Comparison of ENCODE assay signal across 3 cellular contexts in genomic region chr5:142264084-142264483, GRCh38.
DNase-seq lines count a peak whose midpoint lies in the region; ATAC-seq, FAIRE-seq and TF ChIP-seq lines count a peak whose summit lies in the region.
"Not testable (repeated sequence)": the region's sequence is repeated elsewhere in the genome, so short reads cannot be mapped to it uniquely, and the experiment has no call there.

No MANE protein-coding gene starts in this region.

- 66% methylated on average over 3 of the region's 4 CpGs for WGBS in K562 (ENCODE audit: insufficient coverage, low coverage, missing lambda C conversion rate)

- H3K36me3 ChIP-seq in HEK293 (ENCODE audit: control insufficient read depth in 2 of 2, insufficient read depth in 1 of 2, low read length in 2 of 2); K562 (ENCODE audit: control insufficient read depth, insufficient read depth, low read length): not testable (repeated sequence)

- not testable (repeated sequence) for H3K4me2 ChIP-seq in K562 (ENCODE audit: insufficient read depth, low read length)

- H3K4me1 ChIP-seq in HEK293 (ENCODE audit: control insufficient read depth, insufficient read depth, low read length); K562 (replicated peaks in 1 of 2; ENCODE audit: control insufficient read depth in 2 of 2, insufficient read depth in 2 of 2, low read length in 2 of 2): not testable (repeated sequence)

- not testable (repeated sequence) for TF ChIP-seq EP300 in K562 (IDR thresholded peaks at IDR 0.05; ENCODE audit: low read length)

- H3K9ac ChIP-seq in K562 (ENCODE audit: insufficient read depth in 1 of 2, low read depth in 2 of 2, low read length in 2 of 2): not testable (repeated sequence)

- not testable (repeated sequence) for TF ChIP-seq CTCF in HEK293 (tag by site-specific recombination; IDR thresholded peaks at IDR 0.05); K562 (IDR thresholded peaks at IDR 0.05 in 2 of 3, conservative IDR thresholded peaks at IDR 0.05 in 1 of 3; ENCODE audit: insufficient read depth in 2 of 3, low read depth in 1 of 3, low read length in 3 of 3)

- intact Hi-C loops in K562 (cut with micrococcal nuclease): not testable (repeated sequence)

- not testable (repeated sequence) for H3K79me2 ChIP-seq in K562 (ENCODE audit: control insufficient read depth, insufficient read depth, low read length)

- in situ Hi-C loops in K562 (cut with MboI): not testable (repeated sequence)

- H3K4me3 ChIP-seq in HEK293 (ENCODE audit: low read depth, low read length); K562: not testable (repeated sequence)

- H3K9me1 ChIP-seq in K562 (ENCODE audit: control insufficient read depth, insufficient read depth, low read length): not testable (repeated sequence)

- not testable (repeated sequence) for H3K27me3 ChIP-seq in K562 (ENCODE audit: control insufficient read depth in 2 of 2, insufficient read depth in 2 of 2, low read length in 2 of 2)

- H3K27ac ChIP-seq in HEK293 (ENCODE audit: extremely low read depth, low read depth, low read length); K562 (ENCODE audit: extremely low read depth, low read depth, low read length): not testable (repeated sequence)

- POLR2A ChIA-PET in HEK293 (lab: Yijun Ruan, JAX): not testable (repeated sequence)
- POLR2A ChIA-PET in K562 (lab: Yijun Ruan, JAX): interaction anchor here (0.6 to 1.2 kb wide), 2 partner anchors 30 to 42 kb away, joined by 3 read pairs; no protein-coding TSS in a partner anchor

- not testable (repeated sequence) for TF ChIP-seq POLR2A in K562 (conservative IDR thresholded peaks at IDR 0.05)

- not testable (repeated sequence) for BruUV-seq in K562 (replicated peaks; lab: Mats Ljungman, UMichigan)

- not testable (repeated sequence) for H4K20me1 ChIP-seq in K562 (replicated peaks; ENCODE audit: control insufficient read depth, insufficient read depth, low read length)

- H2AFZ ChIP-seq in K562 (ENCODE audit: low read depth, low read length): not testable (repeated sequence)

- not testable (repeated sequence) for ATAC-seq in K562

- DNase-seq in K562 (ENCODE audit: extremely low read depth in 1 of 4, low spot score in 3 of 4): not testable (repeated sequence)
- DNase-seq in mesenteric fat pad (ENCODE audit: low spot score): peak; percentile 14

- CTCF ChIA-PET in HEK293 (lab: Yijun Ruan, JAX); K562 (lab: Yijun Ruan, JAX; ENCODE audit: low intra/inter-chr PET ratio): not testable (repeated sequence)

- FAIRE-seq in K562 (lab: Jason Lieb, UNC): not testable (repeated sequence)

- not testable (repeated sequence) for H3K9me3 ChIP-seq in HEK293 (ENCODE audit: control insufficient read depth, insufficient read depth, low read depth, low read length); K562 (replicated peaks; ENCODE audit: control insufficient read depth, insufficient read depth, low read depth, low read length)

- TF ChIP-seq RAD21 in K562 (CRISPR knock-in tag; conservative IDR thresholded peaks at IDR 0.05 in 1 of 2, IDR thresholded peaks at IDR 0.05 in 1 of 2): not testable (repeated sequence)

TF ChIP-seq in HEK293, 187 proteins besides CTCF, POLR2A, EP300 and RAD21:
- peak; percentile 94 for TF ChIP-seq ZNF146 (tag by site-specific recombination; IDR thresholded peaks at IDR 0.05)

TF ChIP-seq in K562, 482 proteins besides CTCF, POLR2A, EP300 and RAD21:
- TF ChIP-seq ZNF146 (CRISPR knock-in tag; IDR thresholded peaks at IDR 0.05; ENCODE audit: unreplicated experiment) (peak; percentile 40), BCOR (IDR thresholded peaks at IDR 0.05) (peak; percentile 42; the same call in 1 of the 2 replicates), KDM1A (IDR thresholded peaks at IDR 0.05) (peak in 1 of 2 experiments; percentile 30; a peak in 2 of 4 replicates)
